Comparison of ENCODE assay signal across 9 cellular contexts in the genomic region with DNA sequence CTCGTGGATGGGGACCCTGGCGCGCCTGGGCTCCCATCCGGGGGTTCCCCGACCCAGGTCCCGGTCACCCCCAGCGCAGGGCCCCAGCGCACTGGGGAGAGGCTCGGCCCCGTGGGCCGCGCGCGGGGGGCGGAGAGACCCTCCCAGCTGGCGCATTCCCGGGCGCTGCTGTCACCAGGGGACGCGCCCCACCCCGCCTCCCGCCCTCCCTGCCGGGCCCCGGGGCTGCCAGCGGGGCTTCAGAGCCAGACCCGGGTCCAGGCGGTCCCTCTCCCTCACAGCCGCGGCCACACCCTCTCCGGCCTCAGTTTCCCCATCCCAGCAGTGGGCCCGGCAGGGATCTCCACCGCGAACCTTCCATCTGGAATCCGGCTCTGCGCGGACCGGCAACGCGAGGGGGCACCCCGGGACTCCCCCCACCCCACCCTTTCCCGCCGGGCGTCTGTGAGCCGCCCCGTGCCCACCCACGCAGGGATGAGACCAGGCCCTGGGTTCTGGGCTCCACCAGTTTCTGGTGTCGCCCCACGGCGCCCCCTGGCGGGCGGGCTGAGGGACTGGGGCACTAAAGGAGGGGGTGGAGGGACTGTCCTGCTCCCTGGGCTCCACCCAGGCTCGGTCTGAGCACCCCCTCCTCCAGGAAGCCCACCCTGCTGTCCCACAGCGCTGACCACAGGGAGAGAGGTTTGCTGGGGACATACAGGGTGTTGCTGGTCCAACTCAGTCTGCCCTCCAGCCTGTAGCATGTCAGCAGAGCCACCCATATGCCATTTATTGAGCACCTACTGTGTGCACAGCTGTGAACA. TPM values are rescaled to one million over a fixed set of nuclear protein-coding genes. Genes with fewer than 3 reads are reported as not detected.
A peak's percentile ranks its signal among the peaks of the same experiment; 100 is the strongest.
DNase-seq lines count a peak whose midpoint lies in the region; ATAC-seq and TF ChIP-seq lines count a peak whose summit lies in the region.
"Had no signal": no experiment of that assay in that cellular context is flagged by ENCODE, and none has a peak within 500 bp of the region (broad histone marks: within the 10 kb centered on the region; RNA-seq: fewer than 3 reads in every experiment).

No MANE protein-coding gene starts in this region.

- CTCF ChIA-PET in AG04449 (lab: Yijun Ruan, JAX), result interaction anchor here (1.0 to 1.6 kb wide), 2 partner anchors 14 to 53 kb away, joined by 3 to 4 read pairs; no protein-coding TSS in a partner anchor

- peaks cover 24% of the 10 kb centered on the region for H3K27me3 ChIP-seq in HL-60 (ENCODE audit: insufficient read depth, poor library complexity, severe bottlenecking)

- no peak overlapping the region for H3K27ac ChIP-seq in HL-60 (replicated peaks)

- peaks cover 17% of the 10 kb centered on the region for H3K4me1 Mint-ChIP-seq in brain

- TF ChIP-seq CTCF in AG04449 (IDR thresholded peaks at IDR 0.05; ENCODE audit: insufficient read depth, low read length, missing control alignments) (peak; percentile 80), HL-60 (IDR thresholded peaks at IDR 0.05; ENCODE audit: insufficient read depth, low read length) (peak; percentile 54), brain (conservative IDR thresholded peaks at IDR 0.05) (peak; percentile 38 to 43)

- no peak overlapping the region for H3K4me3 Mint-ChIP-seq in brain

- peaks cover 72% of the 10 kb centered on the region for H3K27me3 Mint-ChIP-seq in brain

- POLR2A ChIA-PET in AG04449 (lab: Yijun Ruan, JAX), result no interaction called here

- no peaks in the 10 kb centered on the region for H3K36me3 Mint-ChIP-seq in brain

- peak overlapping the region; percentile 60 for H3K4me3 ChIP-seq in AG04449 (ENCODE audit: low read depth, low read length)
- no peak overlapping the region; the same call in 1 of the 2 replicates for H3K4me3 ChIP-seq in HL-60 (replicated peaks; ENCODE audit: insufficient read depth, low read length)

- ATAC-seq in left lobe of liver (peak; percentile 81), GM21526 (IDR thresholded peaks at IDR 0.05; ENCODE audit: low FRiP score, unreplicated experiment) (no peak)

- H3K9me3 Mint-ChIP-seq in brain, result peaks cover 0 to 5% (median 4%) of the 10 kb centered on the region in 5 experiments

- no peak for DNase-seq in AG04449 (ENCODE audit: low read depth, low spot score)
- DNase-seq in HL-60 (ENCODE audit: low read depth in 1 of 2, low spot score in 1 of 2), result peak; percentile 34 to 52
- DNase-seq in T1000 (lab: John Stamatoyannopoulos, UW), result peak; percentile 37
- DNase-seq in left lobe of liver (ENCODE audit: low spot score), result peak; percentile 66
- DNase-seq in stimulated activated CD8-positive, alpha-beta memory T cell treated with anti-CD3 and anti-CD28 coated beads, Interleukin-12 subunit alpha, Interleukin-12 subunit beta, amount 100 ng/mL, for 24 hours (ENCODE audit: extremely low read depth), result peak; percentile 41
- no peak for DNase-seq in NCI-H187 treated with DMSO at 0.1 percent for 48 hours (lab: John Stamatoyannopoulos, UW)

- H3K27ac Mint-ChIP-seq in brain, result no peak overlapping the region

RNA-seq across cellular contexts. Expression of gene ADAMTSL5, which starts 0.9 kb away (rescaled TPM):
- polyA plus RNA-seq in brain (ENCODE audit: insufficient read depth, low read depth, low replicate concordance), result 0.49 TPM
- 1.6 TPM for total RNA-seq in left lobe of liver

RNA-seq across cellular contexts. Expression of gene PLK5, which starts 10.2 kb away (rescaled TPM):
- 1.1 TPM for polyA plus RNA-seq in brain (ENCODE audit: insufficient read depth, low read depth, low replicate concordance)
- total RNA-seq in left lobe of liver, result not detected
- total RNA-seq: subcutaneous adipose tissue had no signal

RNA-seq across cellular contexts. Expression of gene REEP6, which starts 22.7 kb away (rescaled TPM):
- 10.4 TPM for polyA plus RNA-seq in brain (ENCODE audit: insufficient read depth, low read depth, low replicate concordance)
- total RNA-seq in left lobe of liver, result 118 TPM

RNA-seq across cellular contexts. Expression of gene PCSK4, which starts 23.5 kb away (rescaled TPM):
- polyA plus RNA-seq in brain (ENCODE audit: insufficient read depth, low read depth, low replicate concordance), result 3.9 TPM
- 4.8 TPM for total RNA-seq in left lobe of liver

RNA-seq across cellular contexts. Expression of gene C19orf25, which starts 34.7 kb away (rescaled TPM):
- polyA plus RNA-seq in brain (ENCODE audit: insufficient read depth, low read depth, low replicate concordance), result 101 TPM
- 19.2 TPM for total RNA-seq in left lobe of liver

Comparison
In these comparisons a context has a peak if more than half of its experiments do, and no peak if none do; other contexts are left out.
1. DNase-seq: peak in HL-60 (2 of 2), T1000 (single experiment), left lobe of liver (single experiment) and stimulated activated CD8-positive, alpha-beta memory T cell treated with anti-CD3 and anti-CD28 coated beads, Interleukin-12 subunit alpha, Interleukin-12 subunit beta, amount 100 ng/mL, for 24 hours (single experiment); none in AG04449 (single experiment) and NCI-H187 treated with DMSO at 0.1 percent for 48 hours (single experiment).
2. Peak in every context shown above with its lines, with median percentiles within 50 percentile points of each other: CTCF ChIP-seq.